In genomic region chr6:82487895-82488294, GRCh38 we compare ENCODE assay signal across 1 cellular context.
TF ChIP-seq lines count a peak whose summit lies in the region.

No MANE protein-coding gene starts in this region.

TF ChIP-seq in HEK293, 187 proteins besides CTCF, POLR2A, EP300 and RAD21 (continued from another document):
- TF ChIP-seq ZBTB11 (tag by site-specific recombination; conservative IDR thresholded peaks at IDR 0.05; ENCODE audit: low read depth) (no peak), ZNF544 (tag by site-specific recombination; IDR thresholded peaks at IDR 0.05) (no peak), TRIM28 (IDR thresholded peaks at IDR 0.05; ENCODE audit: borderline replicate concordance, low read length) (0 out of 2 replicates have a peak, but pooled peaks have one; percentile 2), SALL2 (tag by site-specific recombination; IDR thresholded peaks at IDR 0.05; ENCODE audit: borderline replicate concordance) (no peak), ZNF280D (tag by site-specific recombination; IDR thresholded peaks at IDR 0.05) (0 out of 2 replicates have a peak, but pooled peaks have one; percentile 52)
